Comparison of ENCODE assay signal across 10 cellular contexts in the genomic region with DNA sequence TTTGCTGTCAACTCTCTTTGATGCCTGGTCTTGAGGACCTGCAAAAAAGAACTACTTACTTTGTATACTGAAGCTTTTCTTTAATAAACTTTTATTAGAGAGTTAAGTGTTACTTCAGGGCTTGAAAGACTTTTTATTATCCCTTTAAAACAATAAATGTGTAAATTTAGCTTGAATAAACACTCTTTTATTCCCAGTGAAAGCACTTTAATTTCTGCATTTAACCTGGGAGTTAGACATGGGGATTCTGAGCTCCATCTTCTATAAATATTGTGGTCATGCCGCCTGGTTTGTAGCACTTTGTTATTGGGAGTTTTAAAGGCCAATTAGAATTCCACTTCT. TPM values are rescaled to one million over a fixed set of nuclear protein-coding genes. Genes with fewer than 3 reads are reported as not detected.
A peak's percentile ranks its signal among the peaks of the same experiment; 100 is the strongest.
DNase-seq lines count a peak whose midpoint lies in the region; TF ChIP-seq lines count a peak whose summit lies in the region.
"Had no signal": no experiment of that assay in that cellular context is flagged by ENCODE, and none has a peak within 500 bp of the region (broad histone marks: within the 10 kb centered on the region; RNA-seq: fewer than 3 reads in every experiment).

No MANE protein-coding gene starts in this region.

- peaks cover 1% of the 10 kb centered on the region; the same call in 1 of the 2 replicates for H3K79me2 ChIP-seq in H9 (ENCODE audit: insufficient read depth, low read length)

- no peak overlapping the region for H3T11ph ChIP-seq in H9 (ENCODE audit: low read length)

- H3K23ac ChIP-seq in H9 (ENCODE audit: insufficient read length, low read depth, low read length), result no peak overlapping the region

- H4K91ac ChIP-seq in H9 (ENCODE audit: insufficient read length, low read depth, low read length), result no peak overlapping the region

- peak overlapping the region in 1 of 3 experiments; percentile 94; a peak in 1 of 7 replicates for H3K27ac Mint-ChIP-seq in H9

- H3K9me3 ChIP-seq in H9 (ENCODE audit: control insufficient read depth, low read depth, low read length) (no peaks in the 10 kb centered on the region), ovary (no peaks in the 10 kb centered on the region)
- H3K9me3 ChIP-seq: adrenal gland had no signal

- peaks cover 0 to 2% of the 10 kb centered on the region in 2 experiments; a peak in 2 of 5 replicates for H3K9me3 Mint-ChIP-seq in H9

- H2AK5ac ChIP-seq in H9 (ENCODE audit: insufficient read length, low read length), result no peak overlapping the region

- H3K23me2 ChIP-seq in H9 (ENCODE audit: insufficient read length, low read depth, low read length, poor library complexity, severe bottlenecking), result peaks cover 16% of the 10 kb centered on the region

- H3K14ac ChIP-seq in H9 (ENCODE audit: insufficient read depth, low read length), result no peak overlapping the region

- peaks cover 3% of the 10 kb centered on the region for H4K20me1 ChIP-seq in H9 (ENCODE audit: control insufficient read depth, insufficient read depth, insufficient read length)

- peaks cover 0 to 2% (median 2%) of the 10 kb centered on the region in 3 experiments; a peak in 5 of 7 replicates for H3K36me3 Mint-ChIP-seq in H9 (ENCODE audit: insufficient read depth in 1 of 3, low read depth in 3 of 3)

- no peak overlapping the region for H2BK20ac ChIP-seq in H9 (ENCODE audit: low read depth, low read length, poor library complexity, severe bottlenecking)

- H2BK5ac ChIP-seq in H9 (ENCODE audit: insufficient read length, low read length), result no peak overlapping the region

- WGBS in H9 (ENCODE audit: extremely low coverage, insufficient read length, low lambda C conversion rate), result no CpG with 5 or more reads among the region's 1 CpG
- 6 to 18% (median 11%) methylated on average over 1 of the region's 1 CpG for WGBS in ovary, 3 donors

- H3K56ac ChIP-seq in H9 (ENCODE audit: insufficient read length, low read depth, low read length), result no peak overlapping the region

- no peak for TF ChIP-seq CTCF in H9 (conservative IDR thresholded peaks at IDR 0.05)
- no peak for TF ChIP-seq CTCF in dorsolateral prefrontal cortex (IDR thresholded peaks at IDR 0.05 in 54 of 56, conservative IDR thresholded peaks at IDR 0.05 in 2 of 56; ENCODE audit: low read depth in 1 of 56, partially characterized antibody in 56 of 56)
- TF ChIP-seq CTCF in ovary (IDR thresholded peaks at IDR 0.05), result no peak

- H4K8ac ChIP-seq in H9 (replicated peaks; ENCODE audit: insufficient read length, low read depth, low read length), result no peak overlapping the region

- no peak overlapping the region for H3K27ac ChIP-seq in H9 (ENCODE audit: insufficient read length, low read depth, low read length)
- peak overlapping the region in 30 of 59 donors; percentile 1 to 86 (median 54) for H3K27ac ChIP-seq in dorsolateral prefrontal cortex
- H3K27ac ChIP-seq in ovary, result peak overlapping the region; percentile 95
- H3K27ac ChIP-seq: adrenal gland had no signal

- no peak overlapping the region for H2BK12ac ChIP-seq in H9 (ENCODE audit: insufficient read length, low read depth, low read length)

- TF ChIP-seq EP300 in ovary (IDR thresholded peaks at IDR 0.05), result no peak

- no peak overlapping the region for H3K9ac ChIP-seq in H9 (ENCODE audit: extremely low read depth, insufficient read length, low read length)

- H3K4me3 ChIP-seq in dorsolateral prefrontal cortex, result peak overlapping the region in 52 of 59 donors; percentile 22 to 82 (median 68)
- peak overlapping the region; percentile 63 for H3K4me3 ChIP-seq in ovary

- H3K4me1 ChIP-seq in H9 (ENCODE audit: insufficient read depth, low read length) (no peaks in the 10 kb centered on the region), ovary (ENCODE audit: insufficient read depth) (peaks cover 4% of the 10 kb centered on the region)

- H4K5ac ChIP-seq in H9 (ENCODE audit: insufficient read length, low read depth, low read length), result no peak overlapping the region

- no peak overlapping the region for H3K18ac ChIP-seq in H9 (ENCODE audit: insufficient read length, low read depth, low read length)

- H3K27me3 Mint-ChIP-seq in H9 (ENCODE audit: low read depth), result peaks cover 25% of the 10 kb centered on the region

- peak overlapping the region; percentile 96 to 100 for H3K4me3 Mint-ChIP-seq in H9

- H2AFZ ChIP-seq in H9 (ENCODE audit: low read length), result no peak overlapping the region

- intact Hi-C loops in dorsolateral prefrontal cortex (cut with DNase I), result no loop called here
- intact Hi-C loops in ovary (cut with DNase I), result loop anchor here (2.0 to 10.0 kb wide), 4 partner anchors 59 to 99 kb away; no protein-coding TSS in a partner anchor

- peak overlapping the region; percentile 73 for H3K4me2 ChIP-seq in H9 (ENCODE audit: insufficient read depth, insufficient read length, low read length)

- H3K27me3 ChIP-seq in H9 (ENCODE audit: insufficient read depth, low read length), result no peaks in the 10 kb centered on the region; the same call in 1 of the 2 replicates
- no peaks in the 10 kb centered on the region for H3K27me3 ChIP-seq in dorsolateral prefrontal cortex
- no peaks in the 10 kb centered on the region for H3K27me3 ChIP-seq in ovary

- no peak for TF ChIP-seq POLR2A in ovary (IDR thresholded peaks at IDR 0.05)

- H2BK15ac ChIP-seq in H9 (ENCODE audit: low read depth, low read length), result no peak overlapping the region

- H3K79me1 ChIP-seq in H9 (ENCODE audit: insufficient read depth, low read depth, low read length, poor library complexity, severe bottlenecking), result no peaks in the 10 kb centered on the region

- no peak overlapping the region for H2BK120ac ChIP-seq in H9 (ENCODE audit: low read depth, low read length, poor library complexity, severe bottlenecking)

- DNase-seq in NCI-H1417 (lab: John Stamatoyannopoulos, UW) (peak in 2 of 3 experiments; percentile 60 to 86), NCI-H1417 treated with DMSO at 0.1 percent for 48 hours (lab: John Stamatoyannopoulos, UW) (no peak), H9 (no peak), dorsolateral prefrontal cortex (no peak), ovary (no peak), NCI-H1694 (lab: John Stamatoyannopoulos, UW) (no peak), NCI-H2107 treated with DMSO at 0.1 percent for 48 hours (lab: John Stamatoyannopoulos, UW; ENCODE audit: unreplicated experiment) (no peak)
- DNase-seq in effector CD8-positive, alpha-beta T cell (lab: John Stamatoyannopoulos, UW), result no peak
- DNase-seq: stimulated activated naive CD8-positive, alpha-beta T cell treated with anti-CD3 and anti-CD28 coated beads, Interleukin-15, Interleukin-2, amounts not matched to agents 100 U/mL and 50 U/mL, for 24 hours had no signal

- H3K4me1 Mint-ChIP-seq in H9, result peaks cover 8 to 22% of the 10 kb centered on the region in 2 experiments

- H3K4ac ChIP-seq in H9 (ENCODE audit: low read depth, low read length), result no peak overlapping the region

- no peaks in the 10 kb centered on the region for H3K36me3 ChIP-seq in ovary
- H3K36me3 ChIP-seq: adrenal gland had no signal

RNA-seq across cellular contexts. Expression of a gene that starts 17.8 kb away (rescaled TPM):
- 21.8 and 23.6 TPM in 2 replicates for total RNA-seq in H9 (2021)
- 10 to 100 TPM in 110 of 120 experiments, 1 to 10 TPM in 10; 8.2 to 19.7 (median 12.6) TPM for total RNA-seq in dorsolateral prefrontal cortex
- total RNA-seq in ovary, result 10 to 100 TPM; 10.5 to 19.6 (median 17.7) TPM
- 10 to 100 TPM in 1 of 2 donors, 1 to 10 TPM in 1; 9.9 to 13.6 TPM for polyA plus RNA-seq in ovary

RNA-seq across cellular contexts. Expression of a gene that starts 50.1 kb away (rescaled TPM):
- total RNA-seq in H9 (2021), result 15.3 and 16.5 TPM in 2 replicates
- total RNA-seq in dorsolateral prefrontal cortex, result 10 to 100 TPM; 21.2 to 61.8 (median 37.2) TPM
- 100 to 1,000 TPM; 219 to 723 (median 335) TPM for total RNA-seq in ovary
- 100 to 1,000 TPM; 104 to 228 TPM for polyA plus RNA-seq in ovary

Comparison
In these comparisons a context has a peak if more than half of its experiments do, and no peak if none do; other contexts are left out.
1. DNase-seq: peak in NCI-H1417 (2 of 3); none in NCI-H1417 treated with DMSO at 0.1 percent for 48 hours (single experiment), H9 (single experiment), dorsolateral prefrontal cortex (0 of 10), ovary (0 of 5), NCI-H1694 (single experiment), effector CD8-positive, alpha-beta T cell (single experiment) and NCI-H2107 treated with DMSO at 0.1 percent for 48 hours (single experiment).
2. intact Hi-C loops: an anchor here in ovary (2.0 to 10.0 kb wide); none called in dorsolateral prefrontal cortex.